13 cellular contexts compared by ENCODE assay signal in genomic region chr4:153705743-153706468, GRCh38.
DNase-seq lines count a peak whose midpoint lies in the region; ATAC-seq and FAIRE-seq lines count a peak whose summit lies in the region.
"Had no signal": no experiment of that assay in that cellular context is flagged by ENCODE, and none has a peak within 500 bp of the region (broad histone marks: within the 10 kb centered on the region; RNA-seq: fewer than 3 reads in every experiment).

No MANE protein-coding gene starts in this region.

- H3K4me1 Mint-ChIP-seq in T-helper 2 cell treated with Interferon-gamma antibody and Interleukin-4, amounts not matched to agents 5 μg/mL and 100 μg/mL, for 36 hours (ENCODE audit: low read depth): peaks cover 15% of the 10 kb centered on the region

- no peaks in the 10 kb centered on the region for H3K9me3 Mint-ChIP-seq in T-helper 2 cell treated with Interferon-gamma antibody and Interleukin-4, amounts not matched to agents 5 μg/mL and 100 μg/mL, for 36 hours
- H3K9me3 Mint-ChIP-seq: activated naive CD4-positive, alpha-beta T cell treated with anti-CD3 and anti-CD28 coated beads for 36 hours; effector memory CD8-positive, alpha-beta T cell had no signal

- ATAC-seq in GM21526 (IDR thresholded peaks at IDR 0.05; ENCODE audit: low FRiP score, unreplicated experiment) (peak; percentile 79), HG03378 (IDR thresholded peaks at IDR 0.05; ENCODE audit: unreplicated experiment) (peak; percentile 88)
- ATAC-seq: effector memory CD8-positive, alpha-beta T cell had no signal

- H3K27me3 Mint-ChIP-seq in T-helper 2 cell treated with Interferon-gamma antibody and Interleukin-4, amounts not matched to agents 5 μg/mL and 100 μg/mL, for 36 hours (ENCODE audit: low read depth): peaks cover 4% of the 10 kb centered on the region

- DNase-seq in GM18507 (ENCODE audit: extremely low spot score, insufficient read length, low read depth): no peak
- no peak for DNase-seq in T-helper 2 cell treated with Interferon-gamma antibody and Interleukin-4, amounts not matched to agents 5 μg/mL and 100 μg/mL, for 36 hours (ENCODE audit: low spot score)
- DNase-seq in cerebellar cortex (ENCODE audit: low spot score): no peak
- no peak for DNase-seq in stimulated activated CD4-positive, alpha-beta T cell treated with anti-CD3 and anti-CD28 coated beads, Interleukin-2, amount 100 ng/mL, for 48 hours
- DNase-seq in activated CD4-positive, alpha-beta T cell treated with anti-CD3 and anti-CD28 coated beads for 48 hours: no peak
- no peak for DNase-seq in stimulated activated CD4-positive, alpha-beta T cell treated with anti-CD3 and anti-CD28 coated beads, Interleukin-4, amount 100 ng/mL, for 24 hours
- DNase-seq: activated naive CD4-positive, alpha-beta T cell treated with anti-CD3 and anti-CD28 coated beads for 36 hours; effector memory CD8-positive, alpha-beta T cell; EL; NCI-H187; occipital lobe had no signal

- peak overlapping the region; percentile 58 for H3K4me3 Mint-ChIP-seq in T-helper 2 cell treated with Interferon-gamma antibody and Interleukin-4, amounts not matched to agents 5 μg/mL and 100 μg/mL, for 36 hours
- H3K4me3 Mint-ChIP-seq: activated naive CD4-positive, alpha-beta T cell treated with anti-CD3 and anti-CD28 coated beads for 36 hours; effector memory CD8-positive, alpha-beta T cell had no signal

- peak overlapping the region; percentile 66 for H3K27ac Mint-ChIP-seq in T-helper 2 cell treated with Interferon-gamma antibody and Interleukin-4, amounts not matched to agents 5 μg/mL and 100 μg/mL, for 36 hours
- H3K27ac Mint-ChIP-seq: activated naive CD4-positive, alpha-beta T cell treated with anti-CD3 and anti-CD28 coated beads for 36 hours; effector memory CD8-positive, alpha-beta T cell had no signal

- FAIRE-seq in GM18507 (lab: Jason Lieb, UNC): peak; percentile 80

- H3K36me3 Mint-ChIP-seq in T-helper 2 cell treated with Interferon-gamma antibody and Interleukin-4, amounts not matched to agents 5 μg/mL and 100 μg/mL, for 36 hours (ENCODE audit: low read depth): peaks cover 5% of the 10 kb centered on the region
